16 cellular contexts compared by ENCODE assay signal in the genomic region with DNA sequence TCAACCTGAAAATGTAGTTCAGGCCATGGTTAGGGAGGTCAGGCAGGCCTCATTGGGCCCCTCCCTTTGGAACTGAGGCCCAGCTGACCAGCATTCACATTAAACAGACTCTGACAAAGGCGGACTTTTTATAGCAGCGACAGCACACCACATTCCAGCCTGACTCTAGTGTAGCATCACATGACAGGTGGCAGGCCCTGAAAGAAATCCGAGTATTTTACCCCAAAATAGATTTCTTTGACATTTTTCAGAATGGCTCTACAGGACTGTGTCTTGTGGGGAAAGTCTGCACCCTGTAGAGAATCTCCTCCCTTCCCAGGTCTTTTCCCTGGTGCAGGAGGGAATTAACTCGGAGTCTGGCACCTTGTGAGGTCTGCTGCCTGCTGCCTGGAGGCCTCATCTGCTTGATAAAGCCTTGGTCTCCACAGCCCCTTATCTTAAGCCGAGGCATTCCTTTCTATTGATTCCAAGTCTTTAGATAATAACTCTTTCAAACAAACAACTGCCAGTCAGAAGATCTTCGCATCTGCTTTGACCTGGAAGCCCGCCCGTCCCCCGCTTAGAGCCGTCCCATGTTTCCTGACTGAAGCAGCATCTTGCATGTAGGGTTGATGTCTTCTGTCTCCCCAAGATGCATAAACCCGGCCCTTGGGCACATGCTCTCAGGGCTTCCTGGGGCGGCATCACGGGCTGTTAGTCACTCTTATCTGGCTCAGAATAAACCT. TPM values are rescaled to one million over a fixed set of nuclear protein-coding genes. Genes with fewer than 3 reads are reported as not detected.
DNase-seq lines count a peak whose midpoint lies in the region; ATAC-seq and TF ChIP-seq lines count a peak whose summit lies in the region.
"Had no signal": no experiment of that assay in that cellular context is flagged by ENCODE, and none has a peak within 500 bp of the region (broad histone marks: within the 10 kb centered on the region; RNA-seq: fewer than 3 reads in every experiment).

No MANE protein-coding gene starts in this region.

- no peaks in the 10 kb centered on the region for H3K27me3 ChIP-seq in layer of hippocampus (ENCODE audit: control insufficient read depth, insufficient read depth, low read length)

- DNase-seq in LHCN-M2 (ENCODE audit: low read depth) (peak; percentile 21), endothelial cell (ENCODE audit: low spot score) (no peak), substantia nigra (lab: John Stamatoyannopoulos, UW) (peak in 27 of 49 donors; percentile 6 to 69 (median 39)), coronary artery (ENCODE audit: low spot score) (no peak), NCI-H1436 treated with DMSO at 0.1 percent for 48 hours (lab: John Stamatoyannopoulos, UW) (no peak), NCI-H2081 treated with DMSO at 0.1 percent for 48 hours (lab: John Stamatoyannopoulos, UW) (no peak)
- DNase-seq: activated CD4-positive, alpha-beta T cell treated with anti-CD3 and anti-CD28 coated beads, Interleukin-2, amount 50 U/mL, for 4 hours; activated effector memory CD4-positive, alpha-beta T cell treated with Interleukin-2 at 50 U/mL for 16 hours; cerebellar nuclear complex; GF-D8; NCI-H2171; stimulated activated naive CD8-positive, alpha-beta T cell treated with anti-CD3 and anti-CD28 coated beads, Interleukin-15, amount 100 ng/mL, for 72 hours; T-helper 17 cell had no signal

- no peaks in the 10 kb centered on the region for H3K4me1 Mint-ChIP-seq in endothelial cell (ENCODE audit: unreplicated experiment)
- H3K4me1 Mint-ChIP-seq: CD14-positive monocyte; stimulated activated naive CD8-positive, alpha-beta T cell treated with anti-CD3 and anti-CD28 coated beads, Interleukin-15, amount 100 ng/mL, for 72 hours had no signal

- TF ChIP-seq CTCF in endothelial cell (IDR thresholded peaks at IDR 0.05; ENCODE audit: unreplicated experiment), result no peak
- no peak for TF ChIP-seq CTCF in coronary artery (IDR thresholded peaks at IDR 0.05)

- H3K27me3 Mint-ChIP-seq in endothelial cell (ENCODE audit: unreplicated experiment), result peaks cover 2% of the 10 kb centered on the region
- H3K27me3 Mint-ChIP-seq: stimulated activated naive CD8-positive, alpha-beta T cell treated with anti-CD3 and anti-CD28 coated beads, Interleukin-15, amount 100 ng/mL, for 72 hours; T-helper 17 cell had no signal

- peak overlapping the region; percentile 56 for H3K4me3 Mint-ChIP-seq in endothelial cell (ENCODE audit: unreplicated experiment)
- H3K4me3 Mint-ChIP-seq: CD14-positive monocyte; stimulated activated naive CD8-positive, alpha-beta T cell treated with anti-CD3 and anti-CD28 coated beads, Interleukin-15, amount 100 ng/mL, for 72 hours; T-helper 17 cell had no signal

- no peak overlapping the region for H3K4me3 ChIP-seq in coronary artery

- ATAC-seq in GM21825 (IDR thresholded peaks at IDR 0.05; ENCODE audit: unreplicated experiment), result no peak
- ATAC-seq: stimulated activated naive CD8-positive, alpha-beta T cell treated with anti-CD3 and anti-CD28 coated beads, Interleukin-15, amount 100 ng/mL, for 72 hours; T-helper 17 cell had no signal

- H3K9me3 Mint-ChIP-seq in endothelial cell (ENCODE audit: unreplicated experiment), result no peaks in the 10 kb centered on the region
- H3K9me3 Mint-ChIP-seq: CD14-positive monocyte; stimulated activated naive CD8-positive, alpha-beta T cell treated with anti-CD3 and anti-CD28 coated beads, Interleukin-15, amount 100 ng/mL, for 72 hours had no signal

- H3K27ac ChIP-seq in layer of hippocampus (ENCODE audit: low read depth, low read length) (peak overlapping the region; percentile 81), substantia nigra (ENCODE audit: low read depth, low read length, poor library complexity, severe bottlenecking) (peak overlapping the region; percentile 80), coronary artery (no peak overlapping the region)

- no peak overlapping the region for H3K27ac Mint-ChIP-seq in endothelial cell (ENCODE audit: unreplicated experiment)
- H3K27ac Mint-ChIP-seq: stimulated activated naive CD8-positive, alpha-beta T cell treated with anti-CD3 and anti-CD28 coated beads, Interleukin-15, amount 100 ng/mL, for 72 hours; T-helper 17 cell had no signal

- H3K36me3 Mint-ChIP-seq in endothelial cell (ENCODE audit: low read depth, unreplicated experiment), result peaks cover 14% of the 10 kb centered on the region

RNA-seq across cellular contexts. Expression of gene CAPN15, which starts 44.0 kb away (rescaled TPM):
- total RNA-seq in LHCN-M2 (2014; rRNA removed) (66.5 and 71.1 TPM in 2 replicates), endothelial cell (ENCODE audit: unreplicated experiment) (49.0 TPM)
- 19.5 TPM for polyA plus RNA-seq in LHCN-M2 (2012)

RNA-seq across cellular contexts. Expression of gene RAB11FIP3, which starts 58.1 kb away (rescaled TPM):
- 44.1 and 61.6 TPM in 2 replicates for total RNA-seq in LHCN-M2 (2014; rRNA removed)
- 39.3 TPM for polyA plus RNA-seq in LHCN-M2 (2012)
- 81.5 TPM for total RNA-seq in endothelial cell (ENCODE audit: unreplicated experiment)

Comparison
In these comparisons a context has a peak if more than half of its experiments do, and no peak if none do; other contexts are left out.
1. DNase-seq: peak in LHCN-M2 (single experiment) and substantia nigra (27 of 49); none in endothelial cell (single experiment), coronary artery (single experiment), NCI-H1436 treated with DMSO at 0.1 percent for 48 hours (single experiment) and NCI-H2081 treated with DMSO at 0.1 percent for 48 hours (single experiment).
2. H3K27ac ChIP-seq: peak in layer of hippocampus (single experiment) and substantia nigra (single experiment); none in coronary artery (0 of 2).